In the genomic region with DNA sequence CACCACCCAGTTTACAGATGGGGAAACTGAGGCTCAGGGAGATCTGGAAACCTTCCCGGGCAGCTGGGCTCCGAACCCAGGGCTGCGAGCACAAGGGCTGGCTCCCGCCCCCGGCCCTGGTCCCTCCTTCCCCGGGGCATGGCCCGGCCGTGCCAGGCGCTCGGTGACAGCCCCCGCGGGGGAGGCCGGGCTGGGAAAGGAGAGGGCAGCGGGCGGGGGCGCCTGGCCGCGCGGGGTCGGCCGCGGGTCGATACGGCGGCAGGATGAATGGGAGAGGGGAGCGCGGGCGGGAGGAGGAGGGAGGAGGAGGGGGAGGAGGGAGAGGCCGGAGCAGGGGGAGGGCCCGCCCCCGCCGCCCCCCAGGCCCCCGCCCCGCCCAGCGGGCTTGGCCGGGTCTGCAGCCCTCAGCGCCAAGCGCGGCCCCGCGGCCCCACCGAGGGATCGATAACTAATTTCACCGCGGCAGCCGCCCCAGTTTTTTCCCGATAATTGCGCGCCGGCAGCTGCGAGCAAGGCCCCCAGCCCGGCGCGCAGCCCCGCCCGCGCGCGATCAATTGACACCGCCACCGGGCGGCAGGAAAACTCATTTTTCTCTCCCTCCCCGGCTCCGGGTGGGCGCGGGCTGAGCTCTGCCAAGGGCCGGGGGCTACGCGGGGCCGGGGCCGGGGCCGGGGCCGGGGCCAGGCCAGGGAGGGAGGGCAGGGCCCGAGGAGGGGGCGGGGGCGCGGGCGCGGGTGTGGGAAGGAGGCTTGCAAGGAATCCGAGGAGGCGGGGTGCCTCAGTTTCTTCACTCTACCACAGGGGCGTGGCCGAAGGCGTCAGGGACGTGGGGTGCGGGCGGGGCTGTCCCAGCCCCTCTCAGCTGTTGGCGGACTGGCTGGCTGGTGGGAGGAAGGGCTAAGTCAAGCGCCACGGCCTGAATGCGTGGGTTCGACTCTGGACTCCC, we compare ENCODE assay signal across 1 cellular context.
A peak's percentile ranks its signal among the peaks of the same experiment; 100 is the strongest.
TF ChIP-seq lines count a peak whose summit lies in the region.

No MANE protein-coding gene starts in this region.

TF ChIP-seq in HepG2, 621 proteins besides CTCF, POLR2A, EP300 and RAD21 (continued from another document and continues in another):
- TF ChIP-seq GLMP (CRISPR knock-in tag; IDR thresholded peaks at IDR 0.05; ENCODE audit: borderline replicate concordance): no peak
- TF ChIP-seq NCOA1 (CRISPR knock-in tag; IDR thresholded peaks at IDR 0.05): no peak
- TF ChIP-seq ZNF138 (CRISPR knock-in tag; IDR thresholded peaks at IDR 0.05; ENCODE audit: low read depth): 0 out of 2 replicates have a peak, but pooled peaks have one; percentile 38
- TF ChIP-seq BATF2 (CRISPR knock-in tag; IDR thresholded peaks at IDR 0.05): 0 out of 2 replicates have a peak, but pooled peaks have one; percentile 11
- 0 out of 2 replicates have a peak, but pooled peaks have one; percentile 11 for TF ChIP-seq ZNF710 (CRISPR knock-in tag; IDR thresholded peaks at IDR 0.05; ENCODE audit: borderline replicate concordance)
- TF ChIP-seq RFX3 (CRISPR knock-in tag; IDR thresholded peaks at IDR 0.05): no peak
- TF ChIP-seq HNRNPK (IDR thresholded peaks at IDR 0.05; ENCODE audit: low read depth, low read length, poor library complexity, severe bottlenecking): peak; percentile 99
- TF ChIP-seq ZNF770 (CRISPR knock-in tag; IDR thresholded peaks at IDR 0.05): 0 out of 2 replicates have a peak, but pooled peaks have one; percentile 10
- 0 out of 2 replicates have a peak, but pooled peaks have one; percentile 10 for TF ChIP-seq ZNF780A (CRISPR knock-in tag; IDR thresholded peaks at IDR 0.05)
- TF ChIP-seq ZBTB38 (CRISPR knock-in tag; IDR thresholded peaks at IDR 0.05): peak; percentile 10; the same call in 1 of the 2 replicates
- TF ChIP-seq KAT2B (IDR thresholded peaks at IDR 0.05; ENCODE audit: borderline replicate concordance, low read depth, low read length): peak; percentile 36; the same call in 1 of the 2 replicates
- 0 out of 2 replicates have a peak, but pooled peaks have one; percentile 23 for TF ChIP-seq ZNF567 (CRISPR knock-in tag; IDR thresholded peaks at IDR 0.05; ENCODE audit: borderline replicate concordance)
- no peak for TF ChIP-seq TP53 (CRISPR knock-in tag; conservative IDR thresholded peaks at IDR 0.05)
- TF ChIP-seq ZNF878 (CRISPR knock-in tag; IDR thresholded peaks at IDR 0.05): peak; percentile 41; the same call in 1 of the 2 replicates
- no peak for TF ChIP-seq ZNF383 (CRISPR knock-in tag; IDR thresholded peaks at IDR 0.05; ENCODE audit: borderline replicate concordance)
- peak; percentile 47; the same call in 1 of the 2 replicates for TF ChIP-seq RERE (CRISPR knock-in tag; IDR thresholded peaks at IDR 0.05; ENCODE audit: low read depth)
- TF ChIP-seq KDM1A (CRISPR knock-in tag; IDR thresholded peaks at IDR 0.05): peak; percentile 23; the same call in 1 of the 2 replicates
- peak; percentile 69; the same call in 1 of the 2 replicates for TF ChIP-seq MEIS2 (CRISPR knock-in tag; IDR thresholded peaks at IDR 0.05)
- TF ChIP-seq, protein P1, sequence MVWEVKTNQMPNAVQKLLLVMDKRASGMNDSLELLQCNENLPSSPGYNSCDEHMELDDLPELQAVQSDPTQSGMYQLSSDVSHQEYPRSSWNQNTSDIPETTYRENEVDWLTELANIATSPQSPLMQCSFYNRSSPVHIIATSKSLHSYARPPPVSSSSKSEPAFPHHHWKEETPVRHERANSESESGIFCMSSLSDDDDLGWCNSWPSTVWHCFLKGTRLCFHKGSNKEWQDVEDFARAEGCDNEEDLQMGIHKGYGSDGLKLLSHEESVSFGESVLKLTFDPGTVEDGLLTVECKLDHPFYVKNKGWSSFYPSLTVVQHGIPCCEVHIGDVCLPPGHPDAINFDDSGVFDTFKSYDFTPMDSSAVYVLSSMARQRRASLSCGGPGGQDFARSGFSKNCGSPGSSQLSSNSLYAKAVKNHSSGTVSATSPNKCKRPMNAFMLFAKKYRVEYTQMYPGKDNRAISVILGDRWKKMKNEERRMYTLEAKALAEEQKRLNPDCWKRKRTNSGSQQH (CRISPR knock-in tag; IDR thresholded peaks at IDR 0.05; ENCODE audit: low read depth): peak; percentile 57; the same call in 1 of the 2 replicates
- TF ChIP-seq, protein P2, sequence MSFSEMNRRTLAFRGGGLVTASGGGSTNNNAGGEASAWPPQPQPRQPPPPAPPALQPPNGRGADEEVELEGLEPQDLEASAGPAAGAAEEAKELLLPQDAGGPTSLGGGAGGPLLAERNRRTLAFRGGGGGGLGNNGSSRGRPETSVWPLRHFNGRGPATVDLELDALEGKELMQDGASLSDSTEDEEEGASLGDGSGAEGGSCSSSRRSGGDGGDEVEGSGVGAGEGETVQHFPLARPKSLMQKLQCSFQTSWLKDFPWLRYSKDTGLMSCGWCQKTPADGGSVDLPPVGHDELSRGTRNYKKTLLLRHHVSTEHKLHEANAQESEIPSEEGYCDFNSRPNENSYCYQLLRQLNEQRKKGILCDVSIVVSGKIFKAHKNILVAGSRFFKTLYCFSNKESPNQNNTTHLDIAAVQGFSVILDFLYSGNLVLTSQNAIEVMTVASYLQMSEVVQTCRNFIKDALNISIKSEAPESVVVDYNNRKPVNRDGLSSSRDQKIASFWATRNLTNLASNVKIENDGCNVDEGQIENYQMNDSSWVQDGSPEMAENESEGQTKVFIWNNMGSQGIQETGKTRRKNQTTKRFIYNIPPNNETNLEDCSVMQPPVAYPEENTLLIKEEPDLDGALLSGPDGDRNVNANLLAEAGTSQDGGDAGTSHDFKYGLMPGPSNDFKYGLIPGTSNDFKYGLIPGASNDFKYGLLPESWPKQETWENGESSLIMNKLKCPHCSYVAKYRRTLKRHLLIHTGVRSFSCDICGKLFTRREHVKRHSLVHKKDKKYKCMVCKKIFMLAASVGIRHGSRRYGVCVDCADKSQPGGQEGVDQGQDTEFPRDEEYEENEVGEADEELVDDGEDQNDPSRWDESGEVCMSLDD (CRISPR knock-in tag; IDR thresholded peaks at IDR 0.05; ENCODE audit: borderline replicate concordance): 0 out of 2 replicates have a peak, but pooled peaks have one; percentile 35
- no peak for TF ChIP-seq SMAD3 (CRISPR knock-in tag; IDR thresholded peaks at IDR 0.05)
- 0 out of 2 replicates have a peak, but pooled peaks have one; percentile 7 for TF ChIP-seq MEIS1 (CRISPR knock-in tag; IDR thresholded peaks at IDR 0.05; ENCODE audit: borderline replicate concordance)
- TF ChIP-seq MXI1 (IDR thresholded peaks at IDR 0.05; ENCODE audit: borderline replicate concordance, low read depth, low read length): peak; percentile 51; the same call in 1 of the 3 replicates
- TF ChIP-seq NFRKB (IDR thresholded peaks at IDR 0.05): no peak
- TF ChIP-seq SPEN (CRISPR knock-in tag; IDR thresholded peaks at IDR 0.05; ENCODE audit: low read depth): peak; percentile 49; the same call in 1 of the 2 replicates
- TF ChIP-seq ZNF256 (CRISPR knock-in tag; conservative IDR thresholded peaks at IDR 0.05): no peak
- peak; percentile 37; the same call in 1 of the 2 replicates for TF ChIP-seq HNF4G (IDR thresholded peaks at IDR 0.05; ENCODE audit: borderline replicate concordance, low read depth, low read length)
- TF ChIP-seq HNF4G (CRISPR knock-in tag; IDR thresholded peaks at IDR 0.05; ENCODE audit: borderline replicate concordance, low read depth): 0 out of 2 replicates have a peak, but pooled peaks have one; percentile 43
- peak; percentile 41; the same call in 1 of the 2 replicates for TF ChIP-seq SOX5 (CRISPR knock-in tag; IDR thresholded peaks at IDR 0.05; ENCODE audit: borderline replicate concordance)
- TF ChIP-seq MTERF4 (CRISPR knock-in tag; IDR thresholded peaks at IDR 0.05): 0 out of 2 replicates have a peak, but pooled peaks have one; percentile 47
